Comparison of ENCODE assay signal across 1 cellular context in the genomic region with DNA sequence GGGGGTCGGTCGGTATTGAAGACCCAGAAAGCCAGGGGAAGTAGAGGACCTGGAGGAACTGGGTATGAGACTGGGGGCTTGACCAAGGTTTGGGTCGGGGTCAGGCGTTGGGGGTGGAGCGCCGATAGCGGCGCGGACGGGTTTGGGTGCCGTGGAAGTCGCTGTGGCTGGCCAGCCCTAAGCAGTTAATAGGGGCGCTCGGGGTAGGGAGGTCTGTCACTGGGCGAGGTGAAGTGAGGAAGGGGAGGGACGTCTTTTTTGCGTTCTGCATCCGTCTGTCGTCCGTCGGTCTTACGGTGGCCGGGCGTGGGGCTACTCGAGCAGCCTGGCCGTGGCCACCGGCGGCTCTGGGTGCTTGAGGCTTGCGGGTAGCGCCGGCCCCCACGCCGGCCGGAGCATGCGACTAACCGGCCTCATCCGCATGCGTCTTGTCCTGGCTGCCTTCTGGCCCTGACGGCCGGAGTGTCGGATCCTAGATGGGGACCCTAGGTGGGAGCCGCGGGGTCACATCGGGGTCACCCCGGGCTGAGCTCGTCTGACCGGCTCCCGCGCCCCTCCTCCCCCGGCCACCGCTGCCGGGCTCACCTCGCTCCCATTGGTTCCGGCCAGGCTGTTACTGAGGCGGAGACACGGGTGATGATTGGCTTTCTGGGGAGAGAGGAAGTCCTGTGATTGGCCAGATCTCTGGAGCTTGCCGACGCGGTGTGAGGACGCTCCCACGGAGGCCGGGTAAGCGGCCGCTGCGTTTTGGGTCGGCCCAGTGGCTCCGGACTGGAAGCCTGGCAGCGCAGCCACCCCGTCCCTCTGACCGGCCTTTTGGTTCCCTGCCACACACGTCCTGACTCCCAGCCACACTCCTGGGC.
TF ChIP-seq lines count a peak whose summit lies in the region.

No MANE protein-coding gene starts in this region.

TF ChIP-seq in K562, 482 proteins besides CTCF, POLR2A, EP300 and RAD21 (continued from another document and continues in another):
- TF ChIP-seq, protein P1, sequence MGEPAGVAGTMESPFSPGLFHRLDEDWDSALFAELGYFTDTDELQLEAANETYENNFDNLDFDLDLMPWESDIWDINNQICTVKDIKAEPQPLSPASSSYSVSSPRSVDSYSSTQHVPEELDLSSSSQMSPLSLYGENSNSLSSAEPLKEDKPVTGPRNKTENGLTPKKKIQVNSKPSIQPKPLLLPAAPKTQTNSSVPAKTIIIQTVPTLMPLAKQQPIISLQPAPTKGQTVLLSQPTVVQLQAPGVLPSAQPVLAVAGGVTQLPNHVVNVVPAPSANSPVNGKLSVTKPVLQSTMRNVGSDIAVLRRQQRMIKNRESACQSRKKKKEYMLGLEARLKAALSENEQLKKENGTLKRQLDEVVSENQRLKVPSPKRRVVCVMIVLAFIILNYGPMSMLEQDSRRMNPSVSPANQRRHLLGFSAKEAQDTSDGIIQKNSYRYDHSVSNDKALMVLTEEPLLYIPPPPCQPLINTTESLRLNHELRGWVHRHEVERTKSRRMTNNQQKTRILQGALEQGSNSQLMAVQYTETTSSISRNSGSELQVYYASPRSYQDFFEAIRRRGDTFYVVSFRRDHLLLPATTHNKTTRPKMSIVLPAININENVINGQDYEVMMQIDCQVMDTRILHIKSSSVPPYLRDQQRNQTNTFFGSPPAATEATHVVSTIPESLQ (CRISPR knock-in tag; IDR thresholded peaks at IDR 0.05): no peak
- TF ChIP-seq NR1H2 (CRISPR knock-in tag; IDR thresholded peaks at IDR 0.05) (no peak), BRF1 (IDR thresholded peaks at IDR 0.05; ENCODE audit: borderline replicate concordance, extremely low read depth, insufficient read length) (no peak), SMAD4 (CRISPR knock-in tag; conservative IDR thresholded peaks at IDR 0.05) (peak; percentile 30; the same call in 1 of the 2 replicates), ZFP30 (CRISPR knock-in tag; IDR thresholded peaks at IDR 0.05; ENCODE audit: borderline replicate concordance) (no peak), PHB2 (IDR thresholded peaks at IDR 0.05; ENCODE audit: low read depth) (no peak), GATA2 (CRISPR knock-in tag; IDR thresholded peaks at IDR 0.05) (no peak), ELF2 (CRISPR knock-in tag; IDR thresholded peaks at IDR 0.05) (no peak), PHF21A (IDR thresholded peaks at IDR 0.05; ENCODE audit: borderline replicate concordance, low read depth) (no peak), ZBTB1 (CRISPR knock-in tag; IDR thresholded peaks at IDR 0.05; ENCODE audit: borderline replicate concordance, low read depth) (no peak; the same call in 1 of the 2 replicates), ZNF584 (CRISPR knock-in tag; IDR thresholded peaks at IDR 0.05; ENCODE audit: low read depth) (no peak), KLF10 (CRISPR knock-in tag; IDR thresholded peaks at IDR 0.05) (no peak), BDP1 (IDR thresholded peaks at IDR 0.05; ENCODE audit: insufficient read depth, insufficient read length) (no peak), TSC22D4 (tag; IDR thresholded peaks at IDR 0.05) (no peak), ZNF75A (CRISPR knock-in tag; IDR thresholded peaks at IDR 0.05) (no peak), ZNF707 (CRISPR knock-in tag; conservative IDR thresholded peaks at IDR 0.05) (no peak), MCM3 (IDR thresholded peaks at IDR 0.05) (no peak), TBP (optimal IDR thresholded peaks at IDR 0.05; ENCODE audit: low read depth, low read length) (no peak), MCM7 (IDR thresholded peaks at IDR 0.05) (no peak), ZNF408 (CRISPR knock-in tag; IDR thresholded peaks at IDR 0.05; ENCODE audit: low read depth) (no peak), RFX7 (CRISPR knock-in tag; IDR thresholded peaks at IDR 0.05) (no peak), HDGF (IDR thresholded peaks at IDR 0.05) (no peak), ARNT (IDR thresholded peaks at IDR 0.05) (no peak), SMAD2 (IDR thresholded peaks at IDR 0.05; ENCODE audit: low read depth, low read length) (no peak), ZNF146 (CRISPR knock-in tag; IDR thresholded peaks at IDR 0.05; ENCODE audit: unreplicated experiment) (no peak), ZNF76 (CRISPR knock-in tag; IDR thresholded peaks at IDR 0.05; ENCODE audit: borderline replicate concordance) (no peak), ZNF766 (CRISPR knock-in tag; conservative IDR thresholded peaks at IDR 0.05) (no peak), PRPF4 (IDR thresholded peaks at IDR 0.05; ENCODE audit: insufficient read depth, low read depth, low read length, poor library complexity, severe bottlenecking) (no peak), KLF16 (IDR thresholded peaks at IDR 0.05) (no peak), ZBTB17 (CRISPR knock-in tag; IDR thresholded peaks at IDR 0.05) (no peak), YY1 (IDR thresholded peaks at IDR 0.05; ENCODE audit: borderline replicate concordance in 1 of 3, control insufficient read depth in 1 of 3, extremely low read depth in 1 of 3, insufficient read depth in 3 of 3, insufficient read length in 1 of 3, insufficient replicate concordance in 2 of 3, low read depth in 1 of 3, low read length in 2 of 3) (peak in 1 of 3 experiments; percentile 55), ZNF764 (CRISPR knock-in tag; IDR thresholded peaks at IDR 0.05; ENCODE audit: low read depth) (no peak)
- TF ChIP-seq, protein P2, sequence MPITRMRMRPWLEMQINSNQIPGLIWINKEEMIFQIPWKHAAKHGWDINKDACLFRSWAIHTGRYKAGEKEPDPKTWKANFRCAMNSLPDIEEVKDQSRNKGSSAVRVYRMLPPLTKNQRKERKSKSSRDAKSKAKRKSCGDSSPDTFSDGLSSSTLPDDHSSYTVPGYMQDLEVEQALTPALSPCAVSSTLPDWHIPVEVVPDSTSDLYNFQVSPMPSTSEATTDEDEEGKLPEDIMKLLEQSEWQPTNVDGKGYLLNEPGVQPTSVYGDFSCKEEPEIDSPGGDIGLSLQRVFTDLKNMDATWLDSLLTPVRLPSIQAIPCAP (CRISPR knock-in tag; IDR thresholded peaks at IDR 0.05; ENCODE audit: borderline replicate concordance): no peak
- TF ChIP-seq, protein P3, sequence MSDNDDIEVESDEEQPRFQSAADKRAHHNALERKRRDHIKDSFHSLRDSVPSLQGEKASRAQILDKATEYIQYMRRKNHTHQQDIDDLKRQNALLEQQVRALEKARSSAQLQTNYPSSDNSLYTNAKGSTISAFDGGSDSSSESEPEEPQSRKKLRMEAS (CRISPR knock-in tag; IDR thresholded peaks at IDR 0.05): no peak; the same call in 1 of the 2 replicates
- TF ChIP-seq, protein P4, sequence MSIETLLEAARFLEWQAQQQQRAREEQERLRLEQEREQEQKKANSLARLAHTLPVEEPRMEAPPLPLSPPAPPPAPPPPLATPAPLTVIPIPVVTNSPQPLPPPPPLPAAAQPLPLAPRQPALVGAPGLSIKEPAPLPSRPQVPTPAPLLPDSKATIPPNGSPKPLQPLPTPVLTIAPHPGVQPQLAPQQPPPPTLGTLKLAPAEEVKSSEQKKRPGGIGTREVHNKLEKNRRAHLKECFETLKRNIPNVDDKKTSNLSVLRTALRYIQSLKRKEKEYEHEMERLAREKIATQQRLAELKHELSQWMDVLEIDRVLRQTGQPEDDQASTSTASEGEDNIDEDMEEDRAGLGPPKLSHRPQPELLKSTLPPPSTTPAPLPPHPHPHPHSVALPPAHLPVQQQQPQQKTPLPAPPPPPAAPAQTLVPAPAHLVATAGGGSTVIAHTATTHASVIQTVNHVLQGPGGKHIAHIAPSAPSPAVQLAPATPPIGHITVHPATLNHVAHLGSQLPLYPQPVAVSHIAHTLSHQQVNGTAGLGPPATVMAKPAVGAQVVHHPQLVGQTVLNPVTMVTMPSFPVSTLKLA (conservative IDR thresholded peaks at IDR 0.05): peak; percentile 65 to 67
- TF ChIP-seq, protein P5, sequence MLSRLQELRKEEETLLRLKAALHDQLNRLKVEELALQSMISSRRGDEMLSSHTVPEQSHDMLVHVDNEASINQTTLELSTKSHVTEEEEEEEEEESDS (CRISPR knock-in tag; IDR thresholded peaks at IDR 0.05): no peak
- TF ChIP-seq, protein P6, sequence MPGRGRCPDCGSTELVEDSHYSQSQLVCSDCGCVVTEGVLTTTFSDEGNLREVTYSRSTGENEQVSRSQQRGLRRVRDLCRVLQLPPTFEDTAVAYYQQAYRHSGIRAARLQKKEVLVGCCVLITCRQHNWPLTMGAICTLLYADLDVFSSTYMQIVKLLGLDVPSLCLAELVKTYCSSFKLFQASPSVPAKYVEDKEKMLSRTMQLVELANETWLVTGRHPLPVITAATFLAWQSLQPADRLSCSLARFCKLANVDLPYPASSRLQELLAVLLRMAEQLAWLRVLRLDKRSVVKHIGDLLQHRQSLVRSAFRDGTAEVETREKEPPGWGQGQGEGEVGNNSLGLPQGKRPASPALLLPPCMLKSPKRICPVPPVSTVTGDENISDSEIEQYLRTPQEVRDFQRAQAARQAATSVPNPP (IDR thresholded peaks at IDR 0.05; ENCODE audit: borderline replicate concordance, insufficient read depth, insufficient read length): no peak
- TF ChIP-seq, protein P7, sequence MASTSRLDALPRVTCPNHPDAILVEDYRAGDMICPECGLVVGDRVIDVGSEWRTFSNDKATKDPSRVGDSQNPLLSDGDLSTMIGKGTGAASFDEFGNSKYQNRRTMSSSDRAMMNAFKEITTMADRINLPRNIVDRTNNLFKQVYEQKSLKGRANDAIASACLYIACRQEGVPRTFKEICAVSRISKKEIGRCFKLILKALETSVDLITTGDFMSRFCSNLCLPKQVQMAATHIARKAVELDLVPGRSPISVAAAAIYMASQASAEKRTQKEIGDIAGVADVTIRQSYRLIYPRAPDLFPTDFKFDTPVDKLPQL (IDR thresholded peaks at IDR 0.05; ENCODE audit: extremely low read depth, insufficient read length): no peak
- TF ChIP-seq, protein P8, sequence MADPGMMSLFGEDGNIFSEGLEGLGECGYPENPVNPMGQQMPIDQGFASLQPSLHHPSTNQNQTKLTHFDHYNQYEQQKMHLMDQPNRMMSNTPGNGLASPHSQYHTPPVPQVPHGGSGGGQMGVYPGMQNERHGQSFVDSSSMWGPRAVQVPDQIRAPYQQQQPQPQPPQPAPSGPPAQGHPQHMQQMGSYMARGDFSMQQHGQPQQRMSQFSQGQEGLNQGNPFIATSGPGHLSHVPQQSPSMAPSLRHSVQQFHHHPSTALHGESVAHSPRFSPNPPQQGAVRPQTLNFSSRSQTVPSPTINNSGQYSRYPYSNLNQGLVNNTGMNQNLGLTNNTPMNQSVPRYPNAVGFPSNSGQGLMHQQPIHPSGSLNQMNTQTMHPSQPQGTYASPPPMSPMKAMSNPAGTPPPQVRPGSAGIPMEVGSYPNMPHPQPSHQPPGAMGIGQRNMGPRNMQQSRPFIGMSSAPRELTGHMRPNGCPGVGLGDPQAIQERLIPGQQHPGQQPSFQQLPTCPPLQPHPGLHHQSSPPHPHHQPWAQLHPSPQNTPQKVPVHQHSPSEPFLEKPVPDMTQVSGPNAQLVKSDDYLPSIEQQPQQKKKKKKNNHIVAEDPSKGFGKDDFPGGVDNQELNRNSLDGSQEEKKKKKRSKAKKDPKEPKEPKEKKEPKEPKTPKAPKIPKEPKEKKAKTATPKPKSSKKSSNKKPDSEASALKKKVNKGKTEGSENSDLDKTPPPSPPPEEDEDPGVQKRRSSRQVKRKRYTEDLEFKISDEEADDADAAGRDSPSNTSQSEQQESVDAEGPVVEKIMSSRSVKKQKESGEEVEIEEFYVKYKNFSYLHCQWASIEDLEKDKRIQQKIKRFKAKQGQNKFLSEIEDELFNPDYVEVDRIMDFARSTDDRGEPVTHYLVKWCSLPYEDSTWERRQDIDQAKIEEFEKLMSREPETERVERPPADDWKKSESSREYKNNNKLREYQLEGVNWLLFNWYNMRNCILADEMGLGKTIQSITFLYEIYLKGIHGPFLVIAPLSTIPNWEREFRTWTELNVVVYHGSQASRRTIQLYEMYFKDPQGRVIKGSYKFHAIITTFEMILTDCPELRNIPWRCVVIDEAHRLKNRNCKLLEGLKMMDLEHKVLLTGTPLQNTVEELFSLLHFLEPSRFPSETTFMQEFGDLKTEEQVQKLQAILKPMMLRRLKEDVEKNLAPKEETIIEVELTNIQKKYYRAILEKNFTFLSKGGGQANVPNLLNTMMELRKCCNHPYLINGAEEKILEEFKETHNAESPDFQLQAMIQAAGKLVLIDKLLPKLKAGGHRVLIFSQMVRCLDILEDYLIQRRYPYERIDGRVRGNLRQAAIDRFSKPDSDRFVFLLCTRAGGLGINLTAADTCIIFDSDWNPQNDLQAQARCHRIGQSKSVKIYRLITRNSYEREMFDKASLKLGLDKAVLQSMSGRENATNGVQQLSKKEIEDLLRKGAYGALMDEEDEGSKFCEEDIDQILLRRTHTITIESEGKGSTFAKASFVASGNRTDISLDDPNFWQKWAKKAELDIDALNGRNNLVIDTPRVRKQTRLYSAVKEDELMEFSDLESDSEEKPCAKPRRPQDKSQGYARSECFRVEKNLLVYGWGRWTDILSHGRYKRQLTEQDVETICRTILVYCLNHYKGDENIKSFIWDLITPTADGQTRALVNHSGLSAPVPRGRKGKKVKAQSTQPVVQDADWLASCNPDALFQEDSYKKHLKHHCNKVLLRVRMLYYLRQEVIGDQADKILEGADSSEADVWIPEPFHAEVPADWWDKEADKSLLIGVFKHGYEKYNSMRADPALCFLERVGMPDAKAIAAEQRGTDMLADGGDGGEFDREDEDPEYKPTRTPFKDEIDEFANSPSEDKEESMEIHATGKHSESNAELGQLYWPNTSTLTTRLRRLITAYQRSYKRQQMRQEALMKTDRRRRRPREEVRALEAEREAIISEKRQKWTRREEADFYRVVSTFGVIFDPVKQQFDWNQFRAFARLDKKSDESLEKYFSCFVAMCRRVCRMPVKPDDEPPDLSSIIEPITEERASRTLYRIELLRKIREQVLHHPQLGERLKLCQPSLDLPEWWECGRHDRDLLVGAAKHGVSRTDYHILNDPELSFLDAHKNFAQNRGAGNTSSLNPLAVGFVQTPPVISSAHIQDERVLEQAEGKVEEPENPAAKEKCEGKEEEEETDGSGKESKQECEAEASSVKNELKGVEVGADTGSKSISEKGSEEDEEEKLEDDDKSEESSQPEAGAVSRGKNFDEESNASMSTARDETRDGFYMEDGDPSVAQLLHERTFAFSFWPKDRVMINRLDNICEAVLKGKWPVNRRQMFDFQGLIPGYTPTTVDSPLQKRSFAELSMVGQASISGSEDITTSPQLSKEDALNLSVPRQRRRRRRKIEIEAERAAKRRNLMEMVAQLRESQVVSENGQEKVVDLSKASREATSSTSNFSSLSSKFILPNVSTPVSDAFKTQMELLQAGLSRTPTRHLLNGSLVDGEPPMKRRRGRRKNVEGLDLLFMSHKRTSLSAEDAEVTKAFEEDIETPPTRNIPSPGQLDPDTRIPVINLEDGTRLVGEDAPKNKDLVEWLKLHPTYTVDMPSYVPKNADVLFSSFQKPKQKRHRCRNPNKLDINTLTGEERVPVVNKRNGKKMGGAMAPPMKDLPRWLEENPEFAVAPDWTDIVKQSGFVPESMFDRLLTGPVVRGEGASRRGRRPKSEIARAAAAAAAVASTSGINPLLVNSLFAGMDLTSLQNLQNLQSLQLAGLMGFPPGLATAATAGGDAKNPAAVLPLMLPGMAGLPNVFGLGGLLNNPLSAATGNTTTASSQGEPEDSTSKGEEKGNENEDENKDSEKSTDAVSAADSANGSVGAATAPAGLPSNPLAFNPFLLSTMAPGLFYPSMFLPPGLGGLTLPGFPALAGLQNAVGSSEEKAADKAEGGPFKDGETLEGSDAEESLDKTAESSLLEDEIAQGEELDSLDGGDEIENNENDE (IDR thresholded peaks at IDR 0.05; ENCODE audit: low read depth, low read length): no peak
- TF ChIP-seq, protein P9, sequence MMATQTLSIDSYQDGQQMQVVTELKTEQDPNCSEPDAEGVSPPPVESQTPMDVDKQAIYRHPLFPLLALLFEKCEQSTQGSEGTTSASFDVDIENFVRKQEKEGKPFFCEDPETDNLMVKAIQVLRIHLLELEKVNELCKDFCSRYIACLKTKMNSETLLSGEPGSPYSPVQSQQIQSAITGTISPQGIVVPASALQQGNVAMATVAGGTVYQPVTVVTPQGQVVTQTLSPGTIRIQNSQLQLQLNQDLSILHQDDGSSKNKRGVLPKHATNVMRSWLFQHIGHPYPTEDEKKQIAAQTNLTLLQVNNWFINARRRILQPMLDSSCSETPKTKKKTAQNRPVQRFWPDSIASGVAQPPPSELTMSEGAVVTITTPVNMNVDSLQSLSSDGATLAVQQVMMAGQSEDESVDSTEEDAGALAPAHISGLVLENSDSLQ (IDR thresholded peaks at IDR 0.05): peak; percentile 19; the same call in 1 of the 2 replicates
